ENCODE assay signal across 8 cellular contexts in the genomic region with DNA sequence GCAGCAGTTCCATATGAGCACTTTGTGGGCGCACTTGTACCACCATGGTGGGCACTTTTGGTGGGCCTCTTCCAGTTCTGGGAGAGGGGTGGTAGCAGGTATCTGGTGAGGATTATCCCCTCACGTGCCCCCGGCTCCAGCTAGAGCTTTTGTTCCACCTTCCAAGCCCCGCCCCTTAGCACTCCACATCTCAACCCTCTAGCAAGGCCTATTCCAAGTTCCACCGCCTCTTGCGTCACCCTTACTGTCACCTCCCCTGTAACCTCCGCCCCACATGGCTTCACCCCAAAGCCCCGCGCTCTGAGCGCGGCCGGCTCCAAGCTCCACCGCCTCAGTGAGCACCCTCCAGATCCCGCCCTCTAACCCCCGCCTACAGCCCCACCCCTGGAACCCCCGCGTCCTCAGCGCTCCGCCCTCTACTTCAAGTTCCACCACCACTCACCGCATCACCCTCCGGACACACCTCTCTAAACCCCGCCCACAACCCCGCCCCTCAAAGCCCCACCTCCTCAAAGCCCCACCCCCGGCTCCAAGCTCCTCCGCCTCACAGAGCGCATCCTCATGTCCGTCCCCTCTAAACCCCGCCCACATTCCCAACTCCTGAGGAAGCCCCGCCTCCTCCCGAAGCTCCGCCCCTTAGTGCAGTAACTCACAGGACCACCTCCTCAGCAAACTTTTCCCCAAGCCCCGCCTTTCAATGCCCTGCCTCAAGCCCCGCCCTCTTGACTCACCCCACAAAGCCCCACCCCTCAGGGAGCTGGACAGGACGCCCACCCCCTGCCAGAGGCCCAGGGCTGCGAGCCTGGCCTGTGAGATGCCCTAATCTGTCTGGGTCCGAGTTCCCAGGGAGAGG. TPM values are rescaled to one million over a fixed set of nuclear protein-coding genes. Genes with fewer than 3 reads are reported as not detected.
DNase-seq lines count a peak whose midpoint lies in the region; ATAC-seq and TF ChIP-seq lines count a peak whose summit lies in the region.

No MANE protein-coding gene starts in this region.

- peaks cover 6% of the 10 kb centered on the region for H3K4me1 Mint-ChIP-seq in activated CD8-positive, alpha-beta memory T cell treated with anti-CD3 and anti-CD28 coated beads, Interleukin-2, amount 10 ng/mL, durations not matched to agents 7 days and 5 days
- H3K4me1 Mint-ChIP-seq in MCF 10A (ENCODE audit: insufficient read depth, unreplicated experiment), result no peaks in the 10 kb centered on the region

- H3K4me3 Mint-ChIP-seq in activated CD8-positive, alpha-beta memory T cell treated with anti-CD3 and anti-CD28 coated beads, Interleukin-2, amount 10 ng/mL, durations not matched to agents 7 days and 5 days, result no peak overlapping the region
- no peak overlapping the region for H3K4me3 Mint-ChIP-seq in MCF 10A (ENCODE audit: unreplicated experiment)

- no TSS peak for BruUV-seq in MCF 10A (replicated peaks; lab: Mats Ljungman, UMichigan)

- CTCF ChIA-PET in activated CD8-positive, alpha-beta memory T cell treated with anti-CD3 and anti-CD28 coated beads, Interleukin-2, amount 10 ng/mL, durations not matched to agents 7 days and 5 days (lab: Charles Lee), result interaction anchor here (1.0 to 1.9 kb wide), 7 partner anchors 13 to 64 kb away, joined by 3 to 6 read pairs (median 3); no protein-coding TSS in a partner anchor
- CTCF ChIA-PET in MCF 10A (lab: Yijun Ruan, JAX), result interaction anchor here (0.9 to 1.3 kb wide), 2 partner anchors 10 to 64 kb away, joined by 4 to 7 read pairs; no protein-coding TSS in a partner anchor

- no peaks in the 10 kb centered on the region for H3K36me3 Mint-ChIP-seq in activated CD8-positive, alpha-beta memory T cell treated with anti-CD3 and anti-CD28 coated beads, Interleukin-2, amount 10 ng/mL, durations not matched to agents 7 days and 5 days
- H3K36me3 Mint-ChIP-seq in MCF 10A (ENCODE audit: insufficient read depth, unreplicated experiment), result no peaks in the 10 kb centered on the region

- intact Hi-C loops in MCF 10A (cut with micrococcal nuclease), result no loop called here

- ATAC-seq in activated CD8-positive, alpha-beta memory T cell treated with anti-CD3 and anti-CD28 coated beads, Interleukin-2, amount 10 ng/mL, durations not matched to agents 7 days and 5 days, result peak; percentile 60

- POLR2A ChIA-PET in MCF 10A (lab: Yijun Ruan, JAX), result interaction anchor here (0.6 kb wide), 1 partner anchor 655 kb away, joined by 5 read pairs; no protein-coding TSS in a partner anchor

- H3K27ac Mint-ChIP-seq in activated CD8-positive, alpha-beta memory T cell treated with anti-CD3 and anti-CD28 coated beads, Interleukin-2, amount 10 ng/mL, durations not matched to agents 7 days and 5 days, result no peak overlapping the region
- no peak overlapping the region for H3K27ac Mint-ChIP-seq in MCF 10A (ENCODE audit: low read depth, unreplicated experiment)

- H3K27me3 Mint-ChIP-seq in activated CD8-positive, alpha-beta memory T cell treated with anti-CD3 and anti-CD28 coated beads, Interleukin-2, amount 10 ng/mL, durations not matched to agents 7 days and 5 days, result no peaks in the 10 kb centered on the region
- no peaks in the 10 kb centered on the region for H3K27me3 Mint-ChIP-seq in MCF 10A (ENCODE audit: insufficient read depth, unreplicated experiment)

- in situ Hi-C loops in SK-MEL-5 (cut with HindIII; ENCODE audit: low pct_unique_long_range_greater_than_20kb, low sequenced_read_pairs), result no loop called here

- no peaks in the 10 kb centered on the region for H3K9me3 Mint-ChIP-seq in activated CD8-positive, alpha-beta memory T cell treated with anti-CD3 and anti-CD28 coated beads, Interleukin-2, amount 10 ng/mL, durations not matched to agents 7 days and 5 days (ENCODE audit: low read depth)
- no peaks in the 10 kb centered on the region for H3K9me3 Mint-ChIP-seq in MCF 10A (ENCODE audit: unreplicated experiment)

- DNase-seq in activated CD8-positive, alpha-beta memory T cell treated with anti-CD3 and anti-CD28 coated beads, Interleukin-2, amount 10 ng/mL, durations not matched to agents 7 days and 5 days, result peak; percentile 54
- no peak for DNase-seq in activated CD8-positive, alpha-beta memory T cell treated with anti-CD3 and anti-CD28 coated beads for 24 hours
- peak; percentile 79 for DNase-seq in SK-MEL-5 (ENCODE audit: low read depth, low spot score)
- peak; percentile 40 for DNase-seq in MCF 10A (ENCODE audit: unreplicated experiment)
- DNase-seq in iPS-NIHi11 (ENCODE audit: low spot score), result peak; percentile 94
- DNase-seq in stimulated activated CD8-positive, alpha-beta memory T cell treated with anti-CD3 and anti-CD28 coated beads, Interleukin-4, amount 100 ng/mL, for 48 hours, result peak; percentile 76
- DNase-seq in midbrain (lab: John Stamatoyannopoulos, UW), result no peak
- no peak for DNase-seq in KG1 (lab: John Stamatoyannopoulos, UW)

- TF ChIP-seq CTCF in MCF 10A (IDR thresholded peaks at IDR 0.05; ENCODE audit: unreplicated experiment), result no peak

RNA-seq across cellular contexts. Expression of a gene that starts 11.1 kb away (rescaled TPM):
- total RNA-seq in activated CD8-positive, alpha-beta memory T cell treated with anti-CD3 and anti-CD28 coated beads, Interleukin-2, amount 10 ng/mL, durations not matched to agents 7 days and 5 days, result under 1 TPM in 1 of 2 experiments, not detected in 1; 0.02 TPM
- total RNA-seq in SK-MEL-5 (2014; rRNA removed; shearing (Covaris generic)), result not detected in 2 replicates
- 0.02 TPM in 1 of 2 replicates, not detected in the other for polyA plus RNA-seq in SK-MEL-5 (2015; cell fraction: cytosol; rRNA removed)
- 0.14 TPM in 1 of 2 replicates, not detected in the other for polyA plus RNA-seq in SK-MEL-5 (2015; cell fraction: nucleus; rRNA removed)
- total RNA-seq in MCF 10A (2022), result 0.05 TPM in 1 of 2 replicates, not detected in the other

RNA-seq across cellular contexts. Expression of a gene that starts 29.4 kb away (rescaled TPM):
- total RNA-seq in activated CD8-positive, alpha-beta memory T cell treated with anti-CD3 and anti-CD28 coated beads, Interleukin-2, amount 10 ng/mL, durations not matched to agents 7 days and 5 days, result 10 to 100 TPM; 15.0 to 19.1 TPM
- total RNA-seq in SK-MEL-5 (2014; rRNA removed; shearing (Covaris generic)), result 2.2 and 3.1 TPM in 2 replicates
- 1.2 and 3.3 TPM in 2 replicates for polyA plus RNA-seq in SK-MEL-5 (2015; cell fraction: cytosol; rRNA removed)
- 0.20 and 0.85 TPM in 2 replicates for polyA plus RNA-seq in SK-MEL-5 (2015; cell fraction: nucleus; rRNA removed)
- not detected in 2 replicates for total RNA-seq in MCF 10A (2022)

RNA-seq across cellular contexts. Expression of a gene that starts 36.6 kb away (rescaled TPM):
- 1 to 10 TPM; 1.5 to 3.3 TPM for total RNA-seq in activated CD8-positive, alpha-beta memory T cell treated with anti-CD3 and anti-CD28 coated beads, Interleukin-2, amount 10 ng/mL, durations not matched to agents 7 days and 5 days
- total RNA-seq in SK-MEL-5 (2014; rRNA removed; shearing (Covaris generic)), result 0.13 TPM in 1 of 2 replicates, not detected in the other
- 0.61 TPM in 1 of 2 replicates, not detected in the other for polyA plus RNA-seq in SK-MEL-5 (2015; cell fraction: cytosol; rRNA removed)
- 0.34 and 4.0 TPM in 2 replicates for polyA plus RNA-seq in SK-MEL-5 (2015; cell fraction: nucleus; rRNA removed)
- total RNA-seq in MCF 10A (2022), result not detected in 2 replicates

RNA-seq across cellular contexts. Expression of a gene that starts 42.9 kb away (rescaled TPM):
- not detected for total RNA-seq in activated CD8-positive, alpha-beta memory T cell treated with anti-CD3 and anti-CD28 coated beads, Interleukin-2, amount 10 ng/mL, durations not matched to agents 7 days and 5 days
- total RNA-seq in SK-MEL-5 (2014; rRNA removed; shearing (Covaris generic)), result not detected in 2 replicates
- not detected in 2 replicates for polyA plus RNA-seq in SK-MEL-5 (2015; cell fraction: cytosol; rRNA removed)
- not detected in 2 replicates for polyA plus RNA-seq in SK-MEL-5 (2015; cell fraction: nucleus; rRNA removed)
- total RNA-seq in MCF 10A (2022), result not detected in 2 replicates

RNA-seq across cellular contexts. Expression of a gene that starts 50.5 kb away (rescaled TPM):
- total RNA-seq in activated CD8-positive, alpha-beta memory T cell treated with anti-CD3 and anti-CD28 coated beads, Interleukin-2, amount 10 ng/mL, durations not matched to agents 7 days and 5 days, result not detected
- not detected in 2 replicates for total RNA-seq in SK-MEL-5 (2014; rRNA removed; shearing (Covaris generic))
- polyA plus RNA-seq in SK-MEL-5 (2015; cell fraction: cytosol; rRNA removed), result not detected in 2 replicates
- polyA plus RNA-seq in SK-MEL-5 (2015; cell fraction: nucleus; rRNA removed), result not detected in 2 replicates
- total RNA-seq in MCF 10A (2022), result not detected in 2 replicates

Comparison
In these comparisons a context has a peak if more than half of its experiments do, and no peak if none do; other contexts are left out.
1. DNase-seq: peak in activated CD8-positive, alpha-beta memory T cell treated with anti-CD3 and anti-CD28 coated beads, Interleukin-2, amount 10 ng/mL, durations not matched to agents 7 days and 5 days (single experiment), SK-MEL-5 (single experiment), MCF 10A (single experiment), iPS-NIHi11 (single experiment) and stimulated activated CD8-positive, alpha-beta memory T cell treated with anti-CD3 and anti-CD28 coated beads, Interleukin-4, amount 100 ng/mL, for 48 hours (single experiment); none in activated CD8-positive, alpha-beta memory T cell treated with anti-CD3 and anti-CD28 coated beads for 24 hours (single experiment), midbrain (single experiment) and KG1 (single experiment).